ENCODE assay signal across 8 cellular contexts in genomic region chr17:46979023-46979870, GRCh38. TPM values are rescaled to one million over a fixed set of nuclear protein-coding genes. Genes with fewer than 3 reads are reported as not detected.
DNase-seq lines count a peak whose midpoint lies in the region; ATAC-seq lines count a peak whose summit lies in the region.

TSS of gene RPRML (minus strand) at chr17:46979253. CDS start at chr17:46979007, 246 bp downstream.

- peak; percentile 60 for DNase-seq in activated CD4-positive, alpha-beta T cell treated with anti-CD3 and anti-CD28 coated beads for 36 hours
- no peak for DNase-seq in activated CD4-positive, alpha-beta T cell treated with anti-CD3 and anti-CD28 coated beads for 4 hours
- DNase-seq in NCI-H82 treated with DMSO at 0.1 percent for 48 hours (lab: John Stamatoyannopoulos, UW; ENCODE audit: unreplicated experiment) (peak; percentile 42), adipocyte (ENCODE audit: low read depth) (peak; percentile 58)

- intact Hi-C loops in activated CD4-positive, alpha-beta T cell treated with anti-CD3 and anti-CD28 coated beads for 36 hours (cut with DNase I, micrococcal nuclease) = no loop called here

- no peak within 1 kb of the TSS for H3K9ac ChIP-seq in adipocyte (ENCODE audit: low read length)
- no peak within 1 kb of the TSS for H3K9ac ChIP-seq in skeletal muscle satellite cell (ENCODE audit: low read depth, low read length)

- no peaks in the 10 kb centered on the region for H3K9me3 ChIP-seq in adipocyte (ENCODE audit: control insufficient read depth, low read length)
- no peaks in the 10 kb centered on the region for H3K9me3 ChIP-seq in skeletal muscle satellite cell (replicated peaks; ENCODE audit: low read length)

- POLR2A ChIA-PET in activated CD4-positive, alpha-beta T cell treated with anti-CD3 and anti-CD28 coated beads for 36 hours (lab: Charles Lee) = no interaction called here

- H3K27ac Mint-ChIP-seq in activated CD4-positive, alpha-beta T cell treated with anti-CD3 and anti-CD28 coated beads for 36 hours = peak within 1 kb of the TSS; percentile 3

- CTCF ChIA-PET in activated CD4-positive, alpha-beta T cell treated with anti-CD3 and anti-CD28 coated beads for 36 hours (lab: Charles Lee) = interaction anchor here (0.6 kb wide), 1 partner anchor 243 kb away, joined by 3 read pairs; no protein-coding TSS in a partner anchor

- H3K36me3 ChIP-seq in adipocyte (ENCODE audit: control insufficient read depth, insufficient read depth, low read length, severe bottlenecking) (no peaks in the 10 kb centered on the region), skeletal muscle satellite cell (ENCODE audit: insufficient read depth, low read length) (no peaks in the 10 kb centered on the region)

- H3K36me3 Mint-ChIP-seq in activated CD4-positive, alpha-beta T cell treated with anti-CD3 and anti-CD28 coated beads for 36 hours (ENCODE audit: low read depth) = no peaks in the 10 kb centered on the region

- peak; percentile 81 for ATAC-seq in activated CD4-positive, alpha-beta T cell treated with anti-CD3 and anti-CD28 coated beads for 36 hours
- no peak for ATAC-seq in HG03378 (IDR thresholded peaks at IDR 0.05; ENCODE audit: unreplicated experiment)
- no peak for ATAC-seq in GM21367 (IDR thresholded peaks at IDR 0.05; ENCODE audit: unreplicated experiment)

- H3K27me3 ChIP-seq in adipocyte (replicated peaks; ENCODE audit: control insufficient read depth, insufficient read depth, low read length) (peaks cover 41% of the 10 kb centered on the region), skeletal muscle satellite cell (ENCODE audit: control insufficient read depth, insufficient read depth, low read length) (peaks cover 64% of the 10 kb centered on the region)

- H3K4me3 Mint-ChIP-seq in activated CD4-positive, alpha-beta T cell treated with anti-CD3 and anti-CD28 coated beads for 36 hours = peak within 1 kb of the TSS; percentile 55

- H3K4me2 ChIP-seq in skeletal muscle satellite cell (ENCODE audit: low read length) = peak within 1 kb of the TSS; percentile 94

- H3K4me3 ChIP-seq in adipocyte (ENCODE audit: low read length) (peak within 1 kb of the TSS; percentile 72), iPS-11a (ENCODE audit: low read depth, low read length) (peak within 1 kb of the TSS; percentile 60), skeletal muscle satellite cell (ENCODE audit: low read length) (peak within 1 kb of the TSS; percentile 71)

- peaks cover 7% of the 10 kb centered on the region for H3K4me1 Mint-ChIP-seq in activated CD4-positive, alpha-beta T cell treated with anti-CD3 and anti-CD28 coated beads for 36 hours

- H3K4me1 ChIP-seq in adipocyte (ENCODE audit: control insufficient read depth, insufficient read depth, low read length) (peaks cover 9% of the 10 kb centered on the region), skeletal muscle satellite cell (ENCODE audit: control insufficient read depth, insufficient read depth, low read length) (peaks cover 12% of the 10 kb centered on the region)

- peaks cover 41% of the 10 kb centered on the region for H3K27me3 Mint-ChIP-seq in activated CD4-positive, alpha-beta T cell treated with anti-CD3 and anti-CD28 coated beads for 36 hours

- no peaks in the 10 kb centered on the region for H3K9me3 Mint-ChIP-seq in activated CD4-positive, alpha-beta T cell treated with anti-CD3 and anti-CD28 coated beads for 36 hours (ENCODE audit: low read depth)

RNA-seq across cellular contexts. Expression of gene RPRML, which starts in this region (rescaled TPM):
- not detected for total RNA-seq in activated CD4-positive, alpha-beta T cell treated with anti-CD3 and anti-CD28 coated beads for 36 hours
- total RNA-seq in skeletal muscle satellite cell (2012; rRNA removed) = not detected in 2 replicates

Comparison
In these comparisons a context has a peak if more than half of its experiments do, and no peak if none do; other contexts are left out.
1. Peak in DNase-seq and ATAC-seq in activated CD4-positive, alpha-beta T cell treated with anti-CD3 and anti-CD28 coated beads for 36 hours; RNA of the gene not detected or under 1 TPM.
2. DNase-seq: peak in NCI-H82 treated with DMSO at 0.1 percent for 48 hours (single experiment) and adipocyte (single experiment); none in activated CD4-positive, alpha-beta T cell treated with anti-CD3 and anti-CD28 coated beads for 4 hours (0 of 2).
3. Peak in every context shown above with its lines, with median percentiles within 50 percentile points of each other: H3K4me3 ChIP-seq.